ENCODE assay signal across 1 cellular context in genomic region chr22:24445481-24446290, GRCh38.
A peak's percentile ranks its signal among the peaks of the same experiment; 100 is the strongest.
TF ChIP-seq lines count a peak whose summit lies in the region.

No MANE protein-coding gene starts in this region.

TF ChIP-seq in SK-N-SH treated with all-trans-retinoic acid at 6 μM for 48 hours, 23 proteins besides CTCF, POLR2A, EP300 and RAD21:
- TF ChIP-seq TSHZ2 (CRISPR knock-in tag; IDR thresholded peaks at IDR 0.05) (no peak), ZNF70 (CRISPR knock-in tag; IDR thresholded peaks at IDR 0.05) (peak; percentile 84)
